In genomic region chr4:139555705-139556070, GRCh38 we compare ENCODE assay signal across 2 cellular contexts.
TF ChIP-seq lines count a peak whose summit lies in the region.

No MANE protein-coding gene starts in this region.

TF ChIP-seq in IMR-90, 13 proteins besides CTCF, POLR2A, EP300 and RAD21:
- TF ChIP-seq CHD1 (IDR thresholded peaks at IDR 0.05; ENCODE audit: low read depth, low read length) (no peak), MXI1 (IDR thresholded peaks at IDR 0.05; ENCODE audit: borderline replicate concordance, low read depth, low read length) (peak; percentile 0; the same call in 1 of the 2 replicates), CEBPB (IDR thresholded peaks at IDR 0.05; ENCODE audit: low read depth, low read length) (peak; percentile 93)

TF ChIP-seq in K562, 482 proteins besides CTCF, POLR2A, EP300 and RAD21:
- TF ChIP-seq EWSR1 (IDR thresholded peaks at IDR 0.05; ENCODE audit: borderline replicate concordance, low read depth, partially characterized antibody) (no peak), HSF4 (CRISPR knock-in tag; IDR thresholded peaks at IDR 0.05; ENCODE audit: borderline replicate concordance) (no peak), RBBP5 (IDR thresholded peaks at IDR 0.05; ENCODE audit: borderline replicate concordance, insufficient read depth, low read length, poor library complexity, severe bottlenecking) (peak; percentile 29), GTF2E2 (tag; IDR thresholded peaks at IDR 0.05) (peak; percentile 30; the same call in 1 of the 2 replicates), FOXP1 (CRISPR knock-in tag; IDR thresholded peaks at IDR 0.05) (0 out of 2 replicates have a peak, but pooled peaks have one; percentile 8), FOXM1 (IDR thresholded peaks at IDR 0.05; ENCODE audit: low read depth) (no peak), FOXM1 (CRISPR knock-in tag; IDR thresholded peaks at IDR 0.05; ENCODE audit: low read depth) (peak; percentile 34; the same call in 1 of the 2 replicates), L3MBTL2 (IDR thresholded peaks at IDR 0.05) (peak; percentile 72; the same call in 1 of the 2 replicates), CEBPB (tag; IDR thresholded peaks at IDR 0.05) (peak; percentile 84; the same call in 1 of the 2 replicates), CEBPG (CRISPR knock-in tag; IDR thresholded peaks at IDR 0.05) (peak; percentile 65; the same call in 1 of the 2 replicates), CEBPG (tag; conservative IDR thresholded peaks at IDR 0.05 in 1 of 2, IDR thresholded peaks at IDR 0.05 in 1 of 2) (peak; percentile 60 to 62; a peak in 3 of 4 replicates), TFAM (CRISPR knock-in tag; conservative IDR thresholded peaks at IDR 0.05) (no peak), PHF8 (IDR thresholded peaks at IDR 0.05; ENCODE audit: borderline replicate concordance, low read length) (peak; percentile 17; the same call in 1 of the 2 replicates), YBX1 (IDR thresholded peaks at IDR 0.05) (no peak), POLR2G (IDR thresholded peaks at IDR 0.05; ENCODE audit: low read depth, low read length) (peak; percentile 29), AFF4 (CRISPR knock-in tag; IDR thresholded peaks at IDR 0.05) (0 out of 2 replicates have a peak, but pooled peaks have one; percentile 25), RBFOX2 (IDR thresholded peaks at IDR 0.05; ENCODE audit: low read depth, low read length) (peak; percentile 33; the same call in 1 of the 2 replicates), E2F6 (IDR thresholded peaks at IDR 0.05; ENCODE audit: borderline replicate concordance in 1 of 2, extremely low read depth in 1 of 2, insufficient read depth in 1 of 2, insufficient read length in 1 of 2, low read depth in 1 of 2, low read length in 1 of 2, poor library complexity in 1 of 2, severe bottlenecking in 1 of 2) (peak in 1 of 2 experiments; percentile 11), FIP1L1 (IDR thresholded peaks at IDR 0.05; ENCODE audit: low read depth, low read length, poor library complexity, severe bottlenecking) (peak; percentile 9), PCBP1 (IDR thresholded peaks at IDR 0.05; ENCODE audit: low read depth, low read length, poor library complexity, severe bottlenecking) (peak; percentile 32)
